Comparison of ENCODE assay signal across 22 cellular contexts in genomic region chr19:38883286-38883685, GRCh38. TPM values are rescaled to one million over a fixed set of nuclear protein-coding genes. Genes with fewer than 3 reads are reported as not detected.
"Had no signal": no experiment of that assay in that cellular context is flagged by ENCODE, and none has a peak within 500 bp of the region (broad histone marks: within the 10 kb centered on the region; RNA-seq: fewer than 3 reads in every experiment).

No MANE protein-coding gene starts in this region.

- H3K27ac ChIP-seq: coronary artery, esophagus squamous epithelium, hepatocyte, left ventricle myocardium inferior, right lobe of liver, thyroid gland had no signal

- H3K79me2 ChIP-seq: hepatocyte had no signal

- DNase-seq: activated CD4-positive, alpha-beta T cell treated with anti-CD3 and anti-CD28 coated beads, Interleukin-2, amount 50 U/mL, for 1 hour; activated gamma-delta T cell; activated naive CD8-positive, alpha-beta T cell treated with anti-CD3 and anti-CD28 coated beads for 36 hours; activated T-cell treated with anti-CD3 and anti-CD28 coated beads, Interleukin-2, amount 50 U/mL, for 4 hours; central memory CD4-positive, alpha-beta T cell; effector CD4-positive, alpha-beta T cell; esophagus squamous epithelium; left ventricle myocardium inferior; right lobe of liver; thyroid gland had no signal

- H3K4me3 Mint-ChIP-seq: activated naive CD8-positive, alpha-beta T cell treated with anti-CD3 and anti-CD28 coated beads for 36 hours; activated T-cell treated with anti-CD3 and anti-CD28 coated beads, Interleukin-2, amount 50 U/mL, for 4 hours; brain; WTC11 had no signal

- H3K4me2 ChIP-seq: hepatocyte, smooth muscle cell had no signal

- H3K4me3 ChIP-seq: coronary artery, esophagus squamous epithelium, hepatocyte, left ventricle myocardium inferior, right lobe of liver, smooth muscle cell, thyroid gland had no signal

- H3K9me3 Mint-ChIP-seq: activated naive CD8-positive, alpha-beta T cell treated with anti-CD3 and anti-CD28 coated beads for 36 hours; activated T-cell treated with anti-CD3 and anti-CD28 coated beads, Interleukin-2, amount 50 U/mL, for 4 hours; brain; WTC11 had no signal

- H3K27ac Mint-ChIP-seq: activated naive CD8-positive, alpha-beta T cell treated with anti-CD3 and anti-CD28 coated beads for 36 hours; WTC11 had no signal

- H3K9me3 ChIP-seq: esophagus squamous epithelium, left ventricle myocardium inferior, right lobe of liver, thyroid gland had no signal

- ATAC-seq: activated T-cell treated with anti-CD3 and anti-CD28 coated beads, Interleukin-2, amount 50 U/mL, for 4 hours; right lobe of liver; WTC11 had no signal

- H3K27me3 ChIP-seq: esophagus squamous epithelium, hepatocyte, right lobe of liver, thyroid gland had no signal

- H3K27me3 Mint-ChIP-seq: activated naive CD8-positive, alpha-beta T cell treated with anti-CD3 and anti-CD28 coated beads for 36 hours; brain had no signal

- H3K36me3 Mint-ChIP-seq: activated naive CD8-positive, alpha-beta T cell treated with anti-CD3 and anti-CD28 coated beads for 36 hours; WTC11 had no signal

- FAIRE-seq: endothelial cell of umbilical vein, TTC549 had no signal

- H2AFZ ChIP-seq: hepatocyte had no signal

RNA-seq across cellular contexts. Expression of gene RINL, which starts 5.2 kb away (rescaled TPM):
- total RNA-seq: osteocyte had no signal

RNA-seq across cellular contexts. Expression of gene CCER2, which starts 28.7 kb away (rescaled TPM):
- total RNA-seq: endothelial cell of umbilical vein, fibroblast of villous mesenchyme, glomerular endothelial cell, hepatocyte, left ventricle myocardium inferior, pulmonary artery endothelial cell, smooth muscle cell, urinary bladder had no signal
- polyA plus RNA-seq: smooth muscle cell had no signal
